In genomic region chr3:40358454-40358853, GRCh38 we compare ENCODE assay signal across 3 cellular contexts. TPM values are rescaled to one million over a fixed set of nuclear protein-coding genes. Genes with fewer than 3 reads are reported as not detected.
"Had no signal": no experiment of that assay in that cellular context is flagged by ENCODE, and none has a peak within 500 bp of the region (broad histone marks: within the 10 kb centered on the region; RNA-seq: fewer than 3 reads in every experiment).

No MANE protein-coding gene starts in this region.

- H3K4me3 ChIP-seq: GM12878 had no signal

- DNase-seq: GDM1, GF-D8 had no signal

- ATAC-seq: GM12878 had no signal

RNA-seq across cellular contexts. Expression of gene ENTPD3, which starts 28.5 kb away (rescaled TPM):
- total RNA-seq: GM12878 had no signal
